In genomic region chr13:95970878-95971277, GRCh38 we compare ENCODE assay signal across 1 cellular context.
TF ChIP-seq lines count a peak whose summit lies in the region.

No MANE protein-coding gene starts in this region.

TF ChIP-seq in GM23338, 12 proteins besides CTCF, POLR2A, EP300 and RAD21 (continued from another document):
- no peak for TF ChIP-seq ZNF462 (CRISPR knock-in tag; IDR thresholded peaks at IDR 0.05)
